In genomic region chr5:93584531-93585053, GRCh38 we compare ENCODE assay signal across 8 cellular contexts. TPM values are rescaled to one million over a fixed set of nuclear protein-coding genes. Genes with fewer than 3 reads are reported as not detected.
DNase-seq lines count a peak whose midpoint lies in the region; ATAC-seq and TF ChIP-seq lines count a peak whose summit lies in the region.

No MANE protein-coding gene starts in this region.

- peaks cover 40% of the 10 kb centered on the region for H3K4me1 ChIP-seq in CD4-positive, alpha-beta memory T cell (ENCODE audit: insufficient read depth, low read length)
- H3K4me1 ChIP-seq in colonic mucosa = peaks cover 6% of the 10 kb centered on the region
- peaks cover 7% of the 10 kb centered on the region for H3K4me1 ChIP-seq in neuron (ENCODE audit: insufficient read depth, low read length)

- TF ChIP-seq CTCF in HL-60 (IDR thresholded peaks at IDR 0.05; ENCODE audit: insufficient read depth, low read length) (no peak), colonic mucosa (IDR thresholded peaks at IDR 0.05) (no peak), GM20000 (IDR thresholded peaks at IDR 0.05; ENCODE audit: extremely low read depth, missing control alignments) (no peak)

- no peaks in the 10 kb centered on the region for H3K36me3 ChIP-seq in CD4-positive, alpha-beta memory T cell (ENCODE audit: insufficient read depth, low read length)
- H3K36me3 ChIP-seq in colonic mucosa = no peaks in the 10 kb centered on the region
- H3K36me3 ChIP-seq in neuron (ENCODE audit: insufficient read depth, low read length) = peaks cover 41% of the 10 kb centered on the region

- intact Hi-C loops in CD4-positive, alpha-beta memory T cell (cut with micrococcal nuclease) = loop anchor here (5.0 to 10.0 kb wide), 3 partner anchors 528 to 1268 kb away; partner anchors contain the start of genes KIAA0825 and SLF1
- intact Hi-C loops in colonic mucosa (cut with DNase I) = loop anchor here (5.0 to 10.0 kb wide), 2 partner anchors 213 to 330 kb away; no protein-coding TSS in a partner anchor

- no peak overlapping the region for H2AFZ ChIP-seq in neuron (ENCODE audit: low read depth, low read length)

- H3K9ac ChIP-seq in colonic mucosa (ENCODE audit: low read depth in 2 of 2, low read length in 2 of 2) = peak overlapping the region in 1 of 2 donors; percentile 24

- no peak overlapping the region for H3K27ac ChIP-seq in CD4-positive, alpha-beta memory T cell (ENCODE audit: low read depth, low read length)
- no peak overlapping the region for H3K27ac ChIP-seq in HL-60 (replicated peaks)
- H3K27ac ChIP-seq in colonic mucosa = no peak overlapping the region

- CTCF ChIA-PET in CD4-positive, alpha-beta memory T cell (lab: Charles Lee; ENCODE audit: partially characterized antibody) = no interaction called here

- H3K27me3 ChIP-seq in CD4-positive, alpha-beta memory T cell (ENCODE audit: insufficient read depth, low read length) = peaks cover 74% of the 10 kb centered on the region
- H3K27me3 ChIP-seq in HL-60 (ENCODE audit: insufficient read depth, poor library complexity, severe bottlenecking) = peaks cover 12% of the 10 kb centered on the region
- H3K27me3 ChIP-seq in colonic mucosa = peaks cover 58% of the 10 kb centered on the region
- H3K27me3 ChIP-seq in neuron (ENCODE audit: insufficient read depth, low read length) = no peaks in the 10 kb centered on the region

- H3K9me3 ChIP-seq in CD4-positive, alpha-beta memory T cell (ENCODE audit: control insufficient read depth in 1 of 2, low read length in 2 of 2) = no peaks in the 10 kb centered on the region
- H3K9me3 ChIP-seq in colonic mucosa (no peaks in the 10 kb centered on the region), neuron (ENCODE audit: low read length) (no peaks in the 10 kb centered on the region)

- no peak overlapping the region for H3K4me3 ChIP-seq in CD4-positive, alpha-beta memory T cell (ENCODE audit: low read length in 2 of 2)
- H3K4me3 ChIP-seq in HL-60 (replicated peaks; ENCODE audit: insufficient read depth, low read length) = peak overlapping the region; percentile 42
- peak overlapping the region; percentile 25 for H3K4me3 ChIP-seq in colonic mucosa
- peak overlapping the region; percentile 99 for H3K4me3 ChIP-seq in neuron (ENCODE audit: low read length)

- no peak for DNase-seq in CD4-positive, alpha-beta memory T cell
- DNase-seq in HL-60 (ENCODE audit: low read depth in 1 of 2, low spot score in 1 of 2) = no peak
- DNase-seq in colonic mucosa = no peak
- DNase-seq in GM20000 (ENCODE audit: low spot score) = no peak
- no peak for DNase-seq in HUDEP-2 (lab: John Stamatoyannopoulos, UW; ENCODE audit: unreplicated experiment in 76 of 76)

- H3K4me1 Mint-ChIP-seq in CD4-positive, alpha-beta memory T cell = peaks cover 19 to 37% (median 23%) of the 10 kb centered on the region in 4 donors

- POLR2A ChIA-PET in CD4-positive, alpha-beta memory T cell (lab: Charles Lee; ENCODE audit: partially characterized antibody) = interaction anchor here (1.3 kb wide), 1 partner anchor 27 kb away, joined by 4 read pairs; no protein-coding TSS in a partner anchor

- ATAC-seq in HG02870 (IDR thresholded peaks at IDR 0.05; ENCODE audit: unreplicated experiment) = no peak
- no peak for ATAC-seq in HG02759 (IDR thresholded peaks at IDR 0.05; ENCODE audit: unreplicated experiment)

- H3K9me3 Mint-ChIP-seq in CD4-positive, alpha-beta memory T cell = peaks cover 0 to 24% (median 17%) of the 10 kb centered on the region in 8 donors

- H3K27ac Mint-ChIP-seq in CD4-positive, alpha-beta memory T cell = no peak overlapping the region

- H3K4me3 Mint-ChIP-seq in CD4-positive, alpha-beta memory T cell = peak overlapping the region in 5 of 8 donors; percentile 26 to 48 (median 38)

- H3K27me3 Mint-ChIP-seq in CD4-positive, alpha-beta memory T cell = peaks cover 40 to 46% of the 10 kb centered on the region in 2 donors

- peaks cover 3 to 5% of the 10 kb centered on the region in 2 donors for H3K36me3 Mint-ChIP-seq in CD4-positive, alpha-beta memory T cell

RNA-seq across cellular contexts. Expression of gene NR2F1, which starts 1.6 kb away (rescaled TPM):
- not detected for total RNA-seq in CD4-positive, alpha-beta memory T cell
- not detected for polyA plus RNA-seq in CD4-positive, alpha-beta memory T cell
- 1 to 10 TPM; 2.7 to 2.9 TPM for total RNA-seq in colonic mucosa

RNA-seq across cellular contexts. Expression of gene NR2F1-AS1, which starts 3.6 kb away (rescaled TPM):
- total RNA-seq in CD4-positive, alpha-beta memory T cell = not detected
- polyA plus RNA-seq in CD4-positive, alpha-beta memory T cell = not detected
- total RNA-seq in colonic mucosa = 1 to 10 TPM in 1 of 2 donors, under 1 TPM in 1; 0.69 to 2.4 TPM

Comparison
In these comparisons a context has a peak if more than half of its experiments do, and no peak if none do; other contexts are left out.
1. H3K4me3 ChIP-seq: peak in HL-60 (single experiment), colonic mucosa (single experiment) and neuron (single experiment); none in CD4-positive, alpha-beta memory T cell (0 of 2).